In genomic region chr5:149747833-149748366, GRCh38 we compare ENCODE assay signal across 14 cellular contexts. TPM values are rescaled to one million over a fixed set of nuclear protein-coding genes. Genes with fewer than 3 reads are reported as not detected.
DNase-seq lines count a peak whose midpoint lies in the region; ATAC-seq and TF ChIP-seq lines count a peak whose summit lies in the region.
"Had no signal": no experiment of that assay in that cellular context is flagged by ENCODE, and none has a peak within 500 bp of the region (broad histone marks: within the 10 kb centered on the region; RNA-seq: fewer than 3 reads in every experiment).

No MANE protein-coding gene starts in this region.

- H3K4me1 Mint-ChIP-seq in MCF 10A (ENCODE audit: insufficient read depth, unreplicated experiment), result peaks cover 60% of the 10 kb centered on the region

- POLR2A ChIA-PET in MCF 10A (lab: Yijun Ruan, JAX), result interaction anchor here (0.6 to 9.1 kb wide), 27 partner anchors 9 to 274 kb away, joined by 3 to 274 read pairs (median 5); partner anchors contain the start of genes HMGXB3, PPARGC1B and TIGD6

- intact Hi-C loops in MCF 10A (cut with micrococcal nuclease), result loop anchor here (2.0 kb wide), 1 partner anchor 17 kb away; the partner anchor contains the start of gene PPARGC1B
- intact Hi-C loops in breast epithelium (cut with DNase I; ENCODE audit: low total_unique reads), result no loop called here
- intact Hi-C loops in colonic mucosa (cut with DNase I), result no loop called here

- no peak for TF ChIP-seq EP300 in upper lobe of left lung (IDR thresholded peaks at IDR 0.05)

- TF ChIP-seq CTCF in MCF 10A (IDR thresholded peaks at IDR 0.05; ENCODE audit: unreplicated experiment) (no peak), breast epithelium (IDR thresholded peaks at IDR 0.05) (no peak), colonic mucosa (IDR thresholded peaks at IDR 0.05) (no peak), upper lobe of left lung (IDR thresholded peaks at IDR 0.05) (no peak)

- CTCF ChIA-PET in MCF 10A (lab: Yijun Ruan, JAX), result interaction anchor here (0.5 to 2.0 kb wide), 21 partner anchors 10 to 334 kb away, joined by 3 to 9 read pairs (median 4); partner anchors contain the start of gene PPARGC1B

- H3K4me3 ChIP-seq in breast epithelium (no peak overlapping the region), colonic mucosa (no peak overlapping the region), muscle layer of duodenum (ENCODE audit: low read depth in 1 of 2, low read length in 2 of 2) (no peak overlapping the region), upper lobe of left lung (no peak overlapping the region)
- H3K4me3 ChIP-seq: dorsolateral prefrontal cortex had no signal

- TF ChIP-seq POLR2A in breast epithelium (IDR thresholded peaks at IDR 0.05) (no peak), upper lobe of left lung (IDR thresholded peaks at IDR 0.05) (no peak)

- WGBS in upper lobe of left lung, 2 donors, result 75 to 95% methylated on average over 2 of the region's 2 CpGs

- H3K36me3 ChIP-seq in breast epithelium (no peaks in the 10 kb centered on the region), colonic mucosa (no peaks in the 10 kb centered on the region), muscle layer of duodenum (ENCODE audit: control insufficient read depth in 1 of 2, insufficient read depth in 2 of 2, low read length in 2 of 2) (no peaks in the 10 kb centered on the region), upper lobe of left lung (no peaks in the 10 kb centered on the region)

- H3K27ac ChIP-seq in breast epithelium (peak overlapping the region in 1 of 2 donors; percentile 55), colonic mucosa (peak overlapping the region; percentile 76), muscle layer of duodenum (ENCODE audit: low read length) (peak overlapping the region; percentile 68), upper lobe of left lung (no peak overlapping the region)

- DNase-seq in MCF 10A (ENCODE audit: unreplicated experiment), result peak; percentile 83
- no peak for DNase-seq in breast epithelium (ENCODE audit: low spot score in 2 of 2)
- DNase-seq in colonic mucosa, result no peak
- DNase-seq in upper lobe of left lung, result no peak
- no peak for DNase-seq in HK-2 (ENCODE audit: unreplicated experiment)
- DNase-seq: activated T-cell treated with anti-CD3 and anti-CD28 coated beads, Interleukin-2, amount 50 U/mL, for 4 hours; anterior cingulate cortex; dorsolateral prefrontal cortex; NCI-H1417; NCI-H446 treated with DMSO at 0.1 percent for 48 hours had no signal

- H3K4me1 ChIP-seq in breast epithelium, result no peaks in the 10 kb centered on the region
- H3K4me1 ChIP-seq in colonic mucosa, result no peaks in the 10 kb centered on the region
- H3K4me1 ChIP-seq in muscle layer of duodenum (ENCODE audit: control insufficient read depth in 1 of 2, insufficient read depth in 2 of 2, low read length in 2 of 2), result peaks cover 0 to 10% of the 10 kb centered on the region in 2 donors
- H3K4me1 ChIP-seq in upper lobe of left lung, result peaks cover 0 to 15% (median 0%) of the 10 kb centered on the region in 4 donors

- H3K27me3 Mint-ChIP-seq in MCF 10A (ENCODE audit: insufficient read depth, unreplicated experiment), result no peaks in the 10 kb centered on the region

- H3K4me3 Mint-ChIP-seq in MCF 10A (ENCODE audit: unreplicated experiment), result peak overlapping the region; percentile 39
- H3K4me3 Mint-ChIP-seq: activated T-cell treated with anti-CD3 and anti-CD28 coated beads, Interleukin-2, amount 50 U/mL, for 4 hours; T-helper 1 cell treated with Interleukin-12 subunit alpha and Interleukin-12 subunit beta and Interleukin-4 antibody, amounts not matched to agents 30 μg/mL and 1 μg/mL, for 36 hours had no signal

- ATAC-seq in upper lobe of left lung (ENCODE audit: low FRiP score in 2 of 2) (peak; percentile 7 to 21), HG02970 (IDR thresholded peaks at IDR 0.05; ENCODE audit: low FRiP score, unreplicated experiment) (no peak), HG02798 (IDR thresholded peaks at IDR 0.05; ENCODE audit: poor library complexity, unreplicated experiment) (no peak)

- no TSS peak for BruUV-seq in MCF 10A (replicated peaks; lab: Mats Ljungman, UMichigan)

- no peaks in the 10 kb centered on the region for H3K9me3 Mint-ChIP-seq in MCF 10A (ENCODE audit: unreplicated experiment)
- H3K9me3 Mint-ChIP-seq: activated T-cell treated with anti-CD3 and anti-CD28 coated beads, Interleukin-2, amount 50 U/mL, for 4 hours; T-helper 1 cell treated with Interleukin-12 subunit alpha and Interleukin-12 subunit beta and Interleukin-4 antibody, amounts not matched to agents 30 μg/mL and 1 μg/mL, for 36 hours had no signal

- H3K27ac Mint-ChIP-seq in MCF 10A (ENCODE audit: low read depth, unreplicated experiment), result peak overlapping the region; percentile 67
- H3K27ac Mint-ChIP-seq: T-helper 1 cell treated with Interleukin-12 subunit alpha and Interleukin-12 subunit beta and Interleukin-4 antibody, amounts not matched to agents 30 μg/mL and 1 μg/mL, for 36 hours had no signal

- H3K9ac ChIP-seq in colonic mucosa (ENCODE audit: low read depth in 2 of 2, low read length in 2 of 2), result peak overlapping the region; percentile 58 to 66

- H3K9me3 ChIP-seq in breast epithelium (no peaks in the 10 kb centered on the region), colonic mucosa (no peaks in the 10 kb centered on the region), muscle layer of duodenum (ENCODE audit: control insufficient read depth in 1 of 2, low read length in 2 of 2) (no peaks in the 10 kb centered on the region), upper lobe of left lung (no peaks in the 10 kb centered on the region)

- H3K27me3 ChIP-seq in breast epithelium (no peaks in the 10 kb centered on the region), colonic mucosa (no peaks in the 10 kb centered on the region), muscle layer of duodenum (ENCODE audit: low read depth, low read length) (no peaks in the 10 kb centered on the region), upper lobe of left lung (no peaks in the 10 kb centered on the region)
- H3K27me3 ChIP-seq: dorsolateral prefrontal cortex had no signal

- H3K36me3 Mint-ChIP-seq in MCF 10A (ENCODE audit: insufficient read depth, unreplicated experiment), result peaks cover 6% of the 10 kb centered on the region

RNA-seq across cellular contexts. Expression of gene PPARGC1B, which starts 17.8 kb away (rescaled TPM):
- total RNA-seq in MCF 10A (2022) (4.3 and 7.1 TPM in 2 replicates), breast epithelium (1 to 10 TPM; 3.9 to 5.8 (median 4.7) TPM), colonic mucosa (10 to 100 TPM; 13.9 to 41.8 TPM), upper lobe of left lung (10 to 100 TPM in 2 of 6 donors, 1 to 10 TPM in 4; 3.8 to 21.0 (median 9.1) TPM)

Comparison
In these comparisons a context has a peak if more than half of its experiments do, and no peak if none do; other contexts are left out.
1. H3K27ac ChIP-seq: peak in colonic mucosa (single experiment) and muscle layer of duodenum (single experiment); none in upper lobe of left lung (0 of 4).
2. ATAC-seq: peak in upper lobe of left lung (2 of 2); none in HG02970 (single experiment) and HG02798 (single experiment).